ENCODE assay signal across 29 cellular contexts in genomic region chr2:212628586-212628985, GRCh38.
"Had no signal": no experiment of that assay in that cellular context is flagged by ENCODE, and none has a peak within 500 bp of the region (broad histone marks: within the 10 kb centered on the region; RNA-seq: fewer than 3 reads in every experiment).

No MANE protein-coding gene starts in this region.

- H3K36me3 Mint-ChIP-seq: stimulated activated effector memory CD8-positive, alpha-beta T cell treated with anti-CD3 and anti-CD28 coated beads, Interleukin-12 subunit alpha, Interleukin-12 subunit beta, amount 100 ng/mL, for 72 hours; stimulated activated memory B cell treated with anti-CD40 and anti-IgM and Interleukin-4, amounts not matched to agents 10 μg/mL and 1 μg/mL and 100 μg/mL, for 72 hours; stimulated activated naive B cell treated with anti-CD40 and anti-IgM and Interleukin-4, amounts not matched to agents 10 μg/mL and 1 μg/mL and 100 μg/mL, for 72 hours; type B pancreatic cell had no signal

- DNase-seq: stimulated activated CD4-positive, alpha-beta T cell treated with anti-CD3 and anti-CD28 coated beads, Interleukin-2, amount 100 ng/mL, for 48 hours; stimulated activated CD4-positive, alpha-beta T cell treated with anti-CD3 and anti-CD28 coated beads, Interleukin-4, amount 100 ng/mL, for 1 hour; stimulated activated CD4-positive, alpha-beta T cell treated with anti-CD3 and anti-CD28 coated beads, Interleukin-4, amount 100 ng/mL, for 24 hours; stimulated activated CD4-positive, alpha-beta T cell treated with anti-CD3 and anti-CD28 coated beads, Interleukin-4, amount 100 ng/mL, for 4 hours; stimulated activated CD8-positive, alpha-beta memory T cell treated with anti-CD3 and anti-CD28 coated beads, Interleukin-4, amount 100 ng/mL, for 48 hours; stimulated activated naive B cell treated with anti-CD40 and anti-IgM and Interleukin-4, amounts not matched to agents 10 μg/mL and 1 μg/mL and 100 μg/mL, for 72 hours; stimulated activated naive CD4-positive, alpha-beta T cell; stimulated activated naive CD4-positive, alpha-beta T cell treated with Interleukin-2 at 50 U/mL for 16 hours; stimulated activated naive CD8-positive, alpha-beta T cell treated with anti-CD3 and anti-CD28 coated beads, Interleukin-15, amount 100 ng/mL, for 72 hours; stimulated activated naive CD8-positive, alpha-beta T cell treated with anti-CD3 and anti-CD28 coated beads, Interleukin-15, Interleukin-2, amounts not matched to agents 100 U/mL and 50 U/mL, for 24 hours; stomach; substantia nigra; testis; thyroid gland; tibial artery; transverse colon; trophoblast cell; upper lobe of left lung; upper lobe of right lung; uterus had no signal

- H3K9me3 Mint-ChIP-seq: type B pancreatic cell had no signal

- H3K27me3 Mint-ChIP-seq: stimulated activated memory B cell treated with anti-CD40 and anti-IgM and Interleukin-4, amounts not matched to agents 10 μg/mL and 1 μg/mL and 100 μg/mL, for 72 hours; stimulated activated naive B cell treated with anti-CD40 and anti-IgM and Interleukin-4, amounts not matched to agents 10 μg/mL and 1 μg/mL and 100 μg/mL, for 72 hours; stimulated activated naive CD8-positive, alpha-beta T cell treated with anti-CD3 and anti-CD28 coated beads, Interleukin-15, amount 100 ng/mL, for 72 hours; stimulated activated naive CD8-positive, alpha-beta T cell treated with anti-CD3 and anti-CD28 coated beads, Interleukin-15, Interleukin-2, amounts not matched to agents 100 ng/mL and 50 ng/mL, for 24 hours; type B pancreatic cell had no signal

- H3K27ac ChIP-seq: stomach, suprapubic skin, testis, thoracic aorta, thyroid gland, tibial artery, tibial nerve, transverse colon, upper lobe of left lung, upper lobe of right lung, uterus, vagina had no signal

- H3K4me1 ChIP-seq: stomach, suprapubic skin, testis, thyroid gland, tibial artery, tibial nerve, transverse colon, upper lobe of left lung, upper lobe of right lung, uterus, vagina had no signal

- H3K27ac Mint-ChIP-seq: stimulated activated effector memory CD8-positive, alpha-beta T cell treated with anti-CD3 and anti-CD28 coated beads, Interleukin-12 subunit alpha, Interleukin-12 subunit beta, amount 100 ng/mL, for 72 hours; stimulated activated memory B cell treated with anti-CD40 and anti-IgM and Interleukin-4, amounts not matched to agents 10 μg/mL and 1 μg/mL and 100 μg/mL, for 72 hours; stimulated activated naive B cell treated with anti-CD40 and anti-IgM and Interleukin-4, amounts not matched to agents 10 μg/mL and 1 μg/mL and 100 μg/mL, for 72 hours; stimulated activated naive CD8-positive, alpha-beta T cell treated with anti-CD3 and anti-CD28 coated beads, Interleukin-15, amount 100 ng/mL, for 72 hours; stimulated activated naive CD8-positive, alpha-beta T cell treated with anti-CD3 and anti-CD28 coated beads, Interleukin-15, Interleukin-2, amounts not matched to agents 100 ng/mL and 50 ng/mL, for 24 hours; type B pancreatic cell had no signal

- H3K4me3 Mint-ChIP-seq: stimulated activated effector memory CD8-positive, alpha-beta T cell treated with anti-CD3 and anti-CD28 coated beads, Interleukin-12 subunit alpha, Interleukin-12 subunit beta, amount 100 ng/mL, for 72 hours; stimulated activated memory B cell treated with anti-CD40 and anti-IgM and Interleukin-4, amounts not matched to agents 10 μg/mL and 1 μg/mL and 100 μg/mL, for 72 hours; stimulated activated naive B cell treated with anti-CD40 and anti-IgM and Interleukin-4, amounts not matched to agents 10 μg/mL and 1 μg/mL and 100 μg/mL, for 72 hours; stimulated activated naive CD8-positive, alpha-beta T cell treated with anti-CD3 and anti-CD28 coated beads, Interleukin-15, amount 100 ng/mL, for 72 hours; stimulated activated naive CD8-positive, alpha-beta T cell treated with anti-CD3 and anti-CD28 coated beads, Interleukin-15, Interleukin-2, amounts not matched to agents 100 ng/mL and 50 ng/mL, for 24 hours; type B pancreatic cell had no signal

- H3K4me1 Mint-ChIP-seq: stimulated activated effector memory CD8-positive, alpha-beta T cell treated with anti-CD3 and anti-CD28 coated beads, Interleukin-12 subunit alpha, Interleukin-12 subunit beta, amount 100 ng/mL, for 72 hours; stimulated activated memory B cell treated with anti-CD40 and anti-IgM and Interleukin-4, amounts not matched to agents 10 μg/mL and 1 μg/mL and 100 μg/mL, for 72 hours; stimulated activated naive B cell treated with anti-CD40 and anti-IgM and Interleukin-4, amounts not matched to agents 10 μg/mL and 1 μg/mL and 100 μg/mL, for 72 hours; stimulated activated naive CD8-positive, alpha-beta T cell treated with anti-CD3 and anti-CD28 coated beads, Interleukin-15, amount 100 ng/mL, for 72 hours had no signal

- H3K4me3 ChIP-seq: stomach, suprapubic skin, testis, thoracic aorta, thyroid gland, tibial artery, tibial nerve, transverse colon, upper lobe of left lung, upper lobe of right lung, uterus, vagina had no signal

- H3K36me3 ChIP-seq: stomach, suprapubic skin, thoracic aorta, thyroid gland, tibial artery, tibial nerve, transverse colon, upper lobe of left lung, upper lobe of right lung, uterus, vagina had no signal

- H3K9me3 ChIP-seq: suprapubic skin, testis, thoracic aorta, thyroid gland, tibial artery, transverse colon, upper lobe of left lung, upper lobe of right lung, uterus, vagina had no signal

- H3K27me3 ChIP-seq: stomach, suprapubic skin, testis, thyroid gland, tibial artery, tibial nerve, transverse colon, upper lobe of left lung, upper lobe of right lung, uterus, vagina had no signal

- FAIRE-seq: urothelium cell line had no signal
